In the genomic region with DNA sequence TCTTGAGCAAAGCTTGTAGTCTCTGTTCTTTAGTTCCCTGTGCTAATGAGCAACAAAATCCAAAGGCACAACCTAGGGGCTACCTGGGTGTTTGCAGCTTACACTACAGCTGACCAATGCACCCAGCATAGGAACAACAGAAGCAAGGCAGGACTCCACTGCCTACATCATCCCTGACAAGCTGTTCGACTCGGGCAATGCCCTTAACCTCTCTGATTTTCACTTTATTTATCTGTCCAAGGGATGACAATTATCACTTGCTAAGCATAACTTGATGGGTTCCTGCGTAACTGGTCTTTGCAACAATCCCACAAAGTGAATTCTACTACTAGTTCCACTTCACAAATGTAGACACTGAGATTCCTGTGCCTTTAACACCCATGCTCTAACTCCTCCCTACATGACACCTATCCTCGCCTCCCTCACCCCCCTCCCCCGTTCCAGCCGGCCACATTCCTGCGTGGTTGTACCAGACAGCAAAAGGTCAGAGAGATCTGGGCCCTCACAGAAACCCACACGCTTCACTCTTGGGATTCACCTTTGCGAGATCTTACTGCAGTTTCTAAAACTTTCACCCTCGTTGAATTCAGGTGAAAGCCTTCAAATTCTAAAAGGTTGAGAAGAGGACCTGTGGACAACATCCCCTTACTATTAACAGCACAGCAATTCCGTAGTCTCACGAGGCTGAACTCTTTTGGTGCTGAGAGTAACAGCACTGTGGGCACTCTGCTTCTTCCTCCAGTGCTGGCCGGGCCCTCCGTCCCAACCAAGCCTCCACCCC, we compare ENCODE assay signal across 8 cellular contexts. TPM values are rescaled to one million over a fixed set of nuclear protein-coding genes. Genes with fewer than 3 reads are reported as not detected.
DNase-seq lines count a peak whose midpoint lies in the region; ATAC-seq and TF ChIP-seq lines count a peak whose summit lies in the region.

No MANE protein-coding gene starts in this region.

- H3K4me3 ChIP-seq in fibroblast of the aortic adventitia (ENCODE audit: low read depth, low read length) (peak overlapping the region; percentile 98), neutrophil (ENCODE audit: low read depth in 1 of 2, low read length in 1 of 2) (peak overlapping the region; percentile 83 to 97), upper lobe of left lung (peak overlapping the region; percentile 52 to 96 (median 92))

- no peak for TF ChIP-seq EP300 in upper lobe of left lung (IDR thresholded peaks at IDR 0.05)

- H3K9me3 ChIP-seq in neutrophil = no peaks in the 10 kb centered on the region
- no peaks in the 10 kb centered on the region for H3K9me3 ChIP-seq in upper lobe of left lung

- TF ChIP-seq POLR2A in upper lobe of left lung (IDR thresholded peaks at IDR 0.05) = no peak

- H3K27ac ChIP-seq in neutrophil (peak overlapping the region; percentile 92), upper lobe of left lung (peak overlapping the region; percentile 85 to 96 (median 92))

- WGBS in upper lobe of left lung, 2 donors = 17 to 18% methylated on average over 14 of the region's 14 CpGs

- peak; percentile 41 for DNase-seq in Caki2 (ENCODE audit: low read depth)
- DNase-seq in KBM-7 = peak; percentile 31
- DNase-seq in activated T-cell treated with anti-CD3 and anti-CD28 coated beads for 48 hours (ENCODE audit: low read depth) = peak; percentile 33
- DNase-seq in fibroblast of the aortic adventitia (ENCODE audit: low read depth) = peak; percentile 51
- DNase-seq in upper lobe of left lung = peak in 1 of 2 donors; percentile 22
- DNase-seq in central memory CD4-positive, alpha-beta T cell = no peak

- ATAC-seq in upper lobe of left lung (ENCODE audit: low FRiP score in 2 of 2) (peak in 1 of 2 donors; percentile 48), GM19463 (IDR thresholded peaks at IDR 0.05; ENCODE audit: unreplicated experiment) (no peak)

- H3K4me1 ChIP-seq in neutrophil (ENCODE audit: control insufficient read depth in 1 of 2, insufficient read depth in 1 of 2, low read depth in 1 of 2, low read length in 1 of 2) (peaks cover 18 to 19% of the 10 kb centered on the region in 2 experiments), upper lobe of left lung (peaks cover 16 to 45% (median 23%) of the 10 kb centered on the region in 4 donors)

- in situ Hi-C loops in Caki2 (cut with HindIII; ENCODE audit: low pct_unique_long_range_greater_than_20kb, low sequenced_read_pairs) (no loop called here), KBM-7 (cut with MboI; ENCODE audit: low pct_unique_long_range_greater_than_20kb, low sequenced_read_pairs) (no loop called here)

- H3K27me3 ChIP-seq in neutrophil = no peaks in the 10 kb centered on the region
- H3K27me3 ChIP-seq in upper lobe of left lung = no peaks in the 10 kb centered on the region

- TF ChIP-seq CTCF in fibroblast of the aortic adventitia (IDR thresholded peaks at IDR 0.05; ENCODE audit: insufficient read depth, low read length) = no peak
- no peak for TF ChIP-seq CTCF in neutrophil (IDR thresholded peaks at IDR 0.05)
- no peak for TF ChIP-seq CTCF in upper lobe of left lung (IDR thresholded peaks at IDR 0.05)

- peaks cover 12% of the 10 kb centered on the region for H3K36me3 ChIP-seq in neutrophil
- H3K36me3 ChIP-seq in upper lobe of left lung = peaks cover 0 to 15% (median 4%) of the 10 kb centered on the region in 4 donors

RNA-seq across cellular contexts. Expression of a gene that starts 1.0 kb away (rescaled TPM):
- total RNA-seq in Caki2 (2014; rRNA removed; shearing (Covaris generic); ENCODE audit: low replicate concordance) = 7.9 and 10.9 TPM in 2 replicates
- total RNA-seq in fibroblast of the aortic adventitia (ENCODE audit: low replicate concordance) (9.6 and 33.0 TPM in 2 replicates), upper lobe of left lung (10 to 100 TPM in 2 of 6 donors, 1 to 10 TPM in 4; 4.7 to 16.6 (median 6.5) TPM)
